In the genomic region with DNA sequence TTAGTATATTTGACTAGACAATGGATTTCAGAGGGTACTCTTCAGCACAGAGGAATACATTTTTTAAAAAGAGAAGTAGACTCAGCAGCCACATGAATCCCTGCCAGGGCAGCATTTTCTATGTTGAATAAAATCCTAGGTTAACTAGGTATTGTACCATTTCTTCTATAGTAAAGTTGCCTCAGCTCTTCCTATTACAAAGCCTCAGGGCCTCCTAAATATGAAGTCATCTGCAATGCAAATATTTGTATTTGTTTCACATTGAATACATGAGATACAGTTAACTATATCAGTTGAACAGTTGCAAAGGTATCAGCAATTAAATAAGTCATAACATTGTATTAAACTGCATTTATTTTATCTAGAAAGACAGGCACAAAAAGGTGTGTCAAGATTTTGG, we compare ENCODE assay signal across 14 cellular contexts. TPM values are rescaled to one million over a fixed set of nuclear protein-coding genes. Genes with fewer than 3 reads are reported as not detected.
DNase-seq lines count a peak whose midpoint lies in the region; ATAC-seq, FAIRE-seq and TF ChIP-seq lines count a peak whose summit lies in the region.
"Had no signal": no experiment of that assay in that cellular context is flagged by ENCODE, and none has a peak within 500 bp of the region (broad histone marks: within the 10 kb centered on the region; RNA-seq: fewer than 3 reads in every experiment).

No MANE protein-coding gene starts in this region.

- peak overlapping the region; percentile 44 for H3K27ac Mint-ChIP-seq in MCF 10A (ENCODE audit: low read depth, unreplicated experiment)
- H3K27ac Mint-ChIP-seq: CD4-positive, alpha-beta memory T cell had no signal

- TF ChIP-seq CTCF in MCF 10A (IDR thresholded peaks at IDR 0.05; ENCODE audit: unreplicated experiment): no peak
- no peak for TF ChIP-seq CTCF in mammary epithelial cell (conservative IDR thresholded peaks at IDR 0.05 in 1 of 2, IDR thresholded peaks at IDR 0.05 in 1 of 2; ENCODE audit: extremely low read depth in 1 of 2, insufficient read depth in 1 of 2, low read depth in 1 of 2, low read length in 2 of 2)
- TF ChIP-seq CTCF in bronchial epithelial cell (IDR thresholded peaks at IDR 0.05; ENCODE audit: insufficient read depth, low read length, severe bottlenecking): no peak

- H2AFZ ChIP-seq in mammary epithelial cell (ENCODE audit: low read depth, low read length): no peak overlapping the region

- no peak overlapping the region for H3K27ac ChIP-seq in mammary epithelial cell (ENCODE audit: insufficient read depth, low read depth, low read length)
- H3K27ac ChIP-seq: C4-2B had no signal

- dilution Hi-C loops in mammary epithelial cell (cut with HindIII; ENCODE audit: low sequenced_read_pairs): no loop called here

- H4K20me1 ChIP-seq in mammary epithelial cell (ENCODE audit: insufficient read depth, low read length): no peaks in the 10 kb centered on the region

- H3K4me3 Mint-ChIP-seq in MCF 10A (ENCODE audit: unreplicated experiment): no peak overlapping the region
- H3K4me3 Mint-ChIP-seq: CD4-positive, alpha-beta memory T cell; H9 had no signal

- CTCF ChIA-PET in MCF 10A (lab: Yijun Ruan, JAX) (no interaction called here), mammary epithelial cell (lab: Charles Lee; ENCODE audit: low non-redundant PET) (no interaction called here)

- no peak for FAIRE-seq in bronchial epithelial cell (lab: Jason Lieb, UNC)

- H3K36me3 Mint-ChIP-seq in MCF 10A (ENCODE audit: insufficient read depth, unreplicated experiment): no peaks in the 10 kb centered on the region

- DNase-seq in MCF 10A (ENCODE audit: unreplicated experiment) (no peak), mammary epithelial cell (no peak), NCI-H69 (lab: John Stamatoyannopoulos, UW) (peak; percentile 67), bronchial epithelial cell (ENCODE audit: low read depth) (peak; percentile 28), NCI-H345 treated with DMSO at 0.1 percent for 48 hours (lab: John Stamatoyannopoulos, UW; ENCODE audit: unreplicated experiment) (no peak)
- DNase-seq: BE2C; CD4-positive, alpha-beta memory T cell; DND-41; GF-D8; H9; IMR-90 had no signal

- no peak overlapping the region for H3K4me2 ChIP-seq in mammary epithelial cell (ENCODE audit: insufficient read depth, low read depth, low read length)

- no peaks in the 10 kb centered on the region for H3K4me1 ChIP-seq in mammary epithelial cell (ENCODE audit: insufficient read depth, low read length)
- H3K4me1 ChIP-seq: BE2C had no signal

- H3K9ac ChIP-seq in mammary epithelial cell (ENCODE audit: insufficient read depth, low read length): no peak overlapping the region

- intact Hi-C loops in MCF 10A (cut with micrococcal nuclease): no loop called here
- intact Hi-C loops in mammary epithelial cell (cut with micrococcal nuclease): no loop called here

- H3K9me3 Mint-ChIP-seq in MCF 10A (ENCODE audit: unreplicated experiment): no peaks in the 10 kb centered on the region

- H3K4me1 Mint-ChIP-seq in MCF 10A (ENCODE audit: insufficient read depth, unreplicated experiment): peaks cover 20% of the 10 kb centered on the region
- H3K4me1 Mint-ChIP-seq: CD4-positive, alpha-beta memory T cell had no signal

- H3K36me3 ChIP-seq in mammary epithelial cell (ENCODE audit: insufficient read depth, low read length) (no peaks in the 10 kb centered on the region), bronchial epithelial cell (ENCODE audit: control insufficient read depth, insufficient read depth, low read length) (no peaks in the 10 kb centered on the region)
- H3K36me3 ChIP-seq: BE2C had no signal

- H3K4me3 ChIP-seq in mammary epithelial cell (replicated peaks in 1 of 3; ENCODE audit: insufficient read depth in 1 of 3, low read depth in 2 of 3, low read length in 3 of 3): no peak overlapping the region
- no peak overlapping the region for H3K4me3 ChIP-seq in bronchial epithelial cell (ENCODE audit: low read depth, low read length)

- no peaks in the 10 kb centered on the region for H3K9me3 ChIP-seq in mammary epithelial cell (replicated peaks; ENCODE audit: insufficient read depth, low read length)
- H3K9me3 ChIP-seq: BE2C had no signal

- in situ Hi-C loops in mammary epithelial cell (cut with MboI; ENCODE audit: low sequenced_read_pairs in 2 of 2): no loop called here

- BruUV-seq in MCF 10A (replicated peaks; lab: Mats Ljungman, UMichigan) (no TSS peak), mammary epithelial cell (replicated peaks; lab: Mats Ljungman, UMichigan) (no TSS peak)

- POLR2A ChIA-PET in MCF 10A (lab: Yijun Ruan, JAX): no interaction called here

- ATAC-seq in GM18858 (IDR thresholded peaks at IDR 0.05; ENCODE audit: unreplicated experiment): no peak
- no peak for ATAC-seq in HG02840 (IDR thresholded peaks at IDR 0.05; ENCODE audit: low FRiP score, unreplicated experiment)

- H3K79me2 ChIP-seq in mammary epithelial cell (ENCODE audit: insufficient read depth, low read length): no peaks in the 10 kb centered on the region

- H3K27me3 ChIP-seq in mammary epithelial cell (ENCODE audit: insufficient read depth, low read length): no peaks in the 10 kb centered on the region
- no peaks in the 10 kb centered on the region for H3K27me3 ChIP-seq in bronchial epithelial cell (ENCODE audit: control insufficient read depth, insufficient read depth, low read length)
- H3K27me3 ChIP-seq: BE2C had no signal

- no peaks in the 10 kb centered on the region for H3K27me3 Mint-ChIP-seq in MCF 10A (ENCODE audit: insufficient read depth, unreplicated experiment)

RNA-seq across cellular contexts. Expression of a gene that starts 59.5 kb away (rescaled TPM):
- total RNA-seq in MCF 10A (2022) (11.4 and 11.5 TPM in 2 replicates), mammary epithelial cell (10 to 100 TPM in 1 of 2 donors, 1 to 10 TPM in 1; 7.7 to 13.0 TPM), bronchial epithelial cell (11.6 and 22.4 TPM in 2 replicates)
- 5.2 TPM for polyA plus RNA-seq in mammary epithelial cell
- 0.67 TPM for polyA minus RNA-seq in mammary epithelial cell

Comparison
In these comparisons a context has a peak if more than half of its experiments do, and no peak if none do; other contexts are left out.
1. DNase-seq: peak in NCI-H69 (single experiment) and bronchial epithelial cell (single experiment); none in MCF 10A (single experiment), mammary epithelial cell (single experiment) and NCI-H345 treated with DMSO at 0.1 percent for 48 hours (single experiment).